ENCODE assay signal across 27 cellular contexts in the genomic region with DNA sequence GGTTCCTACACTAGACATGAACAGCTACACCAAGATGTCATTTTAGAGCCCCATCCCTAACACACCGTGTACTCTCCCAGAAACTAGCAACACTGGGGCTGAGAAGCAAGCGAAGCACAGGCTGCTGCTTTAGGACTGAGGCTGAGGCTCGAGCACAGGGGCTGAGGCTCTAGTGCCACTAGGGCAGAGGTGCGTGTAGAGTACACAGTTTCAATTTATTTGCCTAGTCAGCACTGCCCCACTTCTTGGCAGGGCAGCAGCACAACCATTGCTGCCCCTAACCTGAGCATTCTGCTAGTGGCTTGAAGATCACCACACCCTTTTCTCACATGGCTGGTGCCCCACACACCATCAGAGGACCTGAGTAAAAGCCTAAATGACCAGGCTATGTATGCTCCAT.
DNase-seq lines count a peak whose midpoint lies in the region; ATAC-seq, FAIRE-seq and TF ChIP-seq lines count a peak whose summit lies in the region.
"Had no signal": no experiment of that assay in that cellular context is flagged by ENCODE, and none has a peak within 500 bp of the region (broad histone marks: within the 10 kb centered on the region; RNA-seq: fewer than 3 reads in every experiment).

No MANE protein-coding gene starts in this region.

- no peak overlapping the region for H3K4me2 ChIP-seq in HepG2 (ENCODE audit: low read depth, low read length)
- H3K4me2 ChIP-seq: BLaER1 had no signal

- TF ChIP-seq RAD21 in HepG2 (CRISPR knock-in tag; IDR thresholded peaks at IDR 0.05) = no peak

- TF ChIP-seq EP300 in HepG2 (IDR thresholded peaks at IDR 0.05; ENCODE audit: low read depth in 2 of 2, low read length in 2 of 2) (no peak), HepG2 (CRISPR knock-in tag; IDR thresholded peaks at IDR 0.05; ENCODE audit: borderline replicate concordance) (no peak)

- H3K9me3 ChIP-seq in HepG2 (ENCODE audit: low read length) (peaks cover 81% of the 10 kb centered on the region), right lobe of liver (no peaks in the 10 kb centered on the region), kidney (ENCODE audit: control insufficient read depth in 1 of 2, low read length in 2 of 2) (peaks cover 0 to 2% of the 10 kb centered on the region in 2 donors), aorta (ENCODE audit: control insufficient read depth, low read length) (no peaks in the 10 kb centered on the region)
- H3K9me3 ChIP-seq: BE2C had no signal

- TF ChIP-seq CTCF in HepG2 (CRISPR knock-in tag; IDR thresholded peaks at IDR 0.05) = no peak
- TF ChIP-seq CTCF in right lobe of liver (IDR thresholded peaks at IDR 0.05) = no peak
- no peak for TF ChIP-seq CTCF in kidney (IDR thresholded peaks at IDR 0.05; ENCODE audit: borderline replicate concordance, extremely low read depth, insufficient read depth)

- H3K27ac ChIP-seq in HepG2 (ENCODE audit: extremely low read length, insufficient read depth, low read length) (no peak overlapping the region), right lobe of liver (no peak overlapping the region), kidney (ENCODE audit: low read depth in 2 of 2, low read length in 2 of 2) (no peak overlapping the region), aorta (ENCODE audit: low read depth in 1 of 2, low read length in 2 of 2) (no peak overlapping the region)
- H3K27ac ChIP-seq: 22Rv1, BLaER1 had no signal

- no peaks in the 10 kb centered on the region for H4K20me1 ChIP-seq in HepG2 (ENCODE audit: insufficient read depth, low read length)
- H4K20me1 ChIP-seq: BLaER1 had no signal

- H3K4me1 ChIP-seq in HepG2 (ENCODE audit: insufficient read depth, low read length) (no peaks in the 10 kb centered on the region), right lobe of liver (no peaks in the 10 kb centered on the region), kidney (ENCODE audit: control insufficient read depth in 1 of 2, insufficient read depth in 1 of 2, low read depth in 1 of 2, low read length in 2 of 2) (no peaks in the 10 kb centered on the region), aorta (ENCODE audit: control insufficient read depth in 1 of 2, insufficient read depth in 2 of 2, low read length in 2 of 2) (no peaks in the 10 kb centered on the region)
- H3K4me1 ChIP-seq: BE2C, BLaER1 had no signal

- DNase-seq in HepG2 (ENCODE audit: low spot score) (no peak), right lobe of liver (no peak), RPMI8226 (peak; percentile 4), kidney (peak; percentile 17), aorta (no peak), NCI-H526 treated with DMSO at 0.1 percent for 48 hours (lab: John Stamatoyannopoulos, UW) (no peak)
- DNase-seq in NK-92 treated with Interleukin-12 subunit alpha and Interleukin-12 subunit beta, amount 100 ng/mL, for 24 hours (lab: John Stamatoyannopoulos, UW) = no peak
- DNase-seq: ACHN; BE2C; C1 segment of cervical spinal cord; CD4-positive, alpha-beta memory T cell; CD4-positive, CD25-positive, alpha-beta regulatory T cell; CD8-positive, alpha-beta memory T cell; COR-L47; DMS 273 treated with DMSO at 0.1 percent for 48 hours; DMS153; DMS53; DMS79; DND-41; EL; GDM1 had no signal

- H3K9ac ChIP-seq in HepG2 (ENCODE audit: insufficient read depth, low read depth, low read length) (no peak overlapping the region), kidney (ENCODE audit: low read length in 2 of 2) (no peak overlapping the region)
- H3K9ac ChIP-seq: BLaER1 had no signal

- TF ChIP-seq POLR2A in HepG2 (IDR thresholded peaks at IDR 0.05; ENCODE audit: insufficient read depth in 1 of 2, low read depth in 2 of 2, low read length in 2 of 2) (no peak), right lobe of liver (IDR thresholded peaks at IDR 0.05) (no peak)

- in situ Hi-C loops in HepG2 (cut with HindIII; ENCODE audit: extremely low pct_ligation_motif_present, low pct_unique_long_range_greater_than_20kb) = no loop called here

- H2AFZ ChIP-seq in HepG2 (ENCODE audit: low read length) = no peak overlapping the region

- H3K27me3 ChIP-seq in HepG2 (ENCODE audit: control insufficient read depth in 1 of 2, insufficient read depth in 2 of 2, low read length in 2 of 2) (no peaks in the 10 kb centered on the region), right lobe of liver (no peaks in the 10 kb centered on the region), aorta (ENCODE audit: control insufficient read depth in 1 of 2, insufficient read depth in 2 of 2, low read length in 1 of 2) (no peaks in the 10 kb centered on the region)
- H3K27me3 ChIP-seq: BE2C, BLaER1 had no signal

- no peaks in the 10 kb centered on the region for H3K79me2 ChIP-seq in HepG2 (ENCODE audit: insufficient read depth, low read length)

- BruUV-seq in HepG2 (replicated peaks; lab: Mats Ljungman, UMichigan) = no TSS peak

- CTCF ChIA-PET in HepG2 (lab: Yijun Ruan, JAX; ENCODE audit: low intra/inter-chr PET ratio, low total read pairs) = no interaction called here

- no peak for FAIRE-seq in HepG2 (lab: Jason Lieb, UNC)
- no peak for FAIRE-seq in kidney (lab: Jason Lieb, UNC)
- FAIRE-seq: GM12878, GM12892, GM18507 had no signal

- H3K36me3 ChIP-seq in HepG2 (replicated peaks in 1 of 2; ENCODE audit: control insufficient read depth in 1 of 2, insufficient read depth in 2 of 2, low read length in 2 of 2) (no peaks in the 10 kb centered on the region), right lobe of liver (no peaks in the 10 kb centered on the region), kidney (ENCODE audit: control insufficient read depth in 1 of 2, insufficient read depth in 2 of 2, low read length in 2 of 2) (no peaks in the 10 kb centered on the region), aorta (ENCODE audit: control insufficient read depth in 1 of 2, insufficient read depth in 2 of 2, low read length in 1 of 2) (no peaks in the 10 kb centered on the region)
- H3K36me3 ChIP-seq: BE2C, BLaER1 had no signal

- 0% methylated on average over 3 of the region's 4 CpGs for WGBS in HepG2 (ENCODE audit: low lambda C conversion rate)
- WGBS in right lobe of liver (ENCODE audit: insufficient coverage, low coverage, low lambda C conversion rate, missing lambda C conversion rate) = no CpG with 5 or more reads among the region's 4 CpGs
- WGBS in aorta, 2 donors = 63 to 64% methylated on average over 4 of the region's 4 CpGs

- POLR2A ChIA-PET in HepG2 (lab: Yijun Ruan, JAX) = no interaction called here

- intact Hi-C loops in HepG2 (cut with micrococcal nuclease; ENCODE audit: unreplicated experiment) = no loop called here
- intact Hi-C loops in right lobe of liver (cut with DNase I) = no loop called here
- intact Hi-C loops in kidney (cut with DNase I) = no loop called here
- intact Hi-C loops in aorta (cut with DNase I) = no loop called here

- H3K4me3 ChIP-seq in HepG2 (replicated peaks in 1 of 3; ENCODE audit: insufficient read depth in 1 of 3, low read depth in 2 of 3, low read length in 3 of 3) (no peak overlapping the region), right lobe of liver (no peak overlapping the region), kidney (ENCODE audit: low read length in 2 of 2) (no peak overlapping the region), aorta (ENCODE audit: low read length in 2 of 2) (no peak overlapping the region)
- H3K4me3 ChIP-seq: BLaER1, GM12878 had no signal

- no peak for ATAC-seq in HepG2
- no peak for ATAC-seq in right lobe of liver
- peak; percentile 41 for ATAC-seq in aorta (ENCODE audit: low FRiP score)
- ATAC-seq in GM21526 (IDR thresholded peaks at IDR 0.05; ENCODE audit: low FRiP score, unreplicated experiment) = no peak
- ATAC-seq: GM12878 had no signal

TF ChIP-seq in HepG2, 621 proteins besides CTCF, POLR2A, EP300 and RAD21 (continues in another document):
- TF ChIP-seq, protein P1, sequence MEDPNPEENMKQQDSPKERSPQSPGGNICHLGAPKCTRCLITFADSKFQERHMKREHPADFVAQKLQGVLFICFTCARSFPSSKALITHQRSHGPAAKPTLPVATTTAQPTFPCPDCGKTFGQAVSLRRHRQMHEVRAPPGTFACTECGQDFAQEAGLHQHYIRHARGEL (CRISPR knock-in tag; IDR thresholded peaks at IDR 0.05) = no peak
- TF ChIP-seq ZNF558 (CRISPR knock-in tag; IDR thresholded peaks at IDR 0.05; ENCODE audit: borderline replicate concordance) (no peak), MAFF (IDR thresholded peaks at IDR 0.05; ENCODE audit: low read depth, low read length) (peak; percentile 67; the same call in 1 of the 2 replicates), ASH2L (IDR thresholded peaks at IDR 0.05; ENCODE audit: insufficient read length, low read depth, low read length) (no peak), RFX5 (IDR thresholded peaks at IDR 0.05; ENCODE audit: low read depth, low read length) (no peak), KDM5B (CRISPR knock-in tag; IDR thresholded peaks at IDR 0.05; ENCODE audit: borderline replicate concordance) (no peak), MAFK (conservative IDR thresholded peaks at IDR 0.05 in 1 of 2, IDR thresholded peaks at IDR 0.05 in 1 of 2; ENCODE audit: low read length in 2 of 2) (peak; percentile 62 to 82)
- TF ChIP-seq, protein P2, sequence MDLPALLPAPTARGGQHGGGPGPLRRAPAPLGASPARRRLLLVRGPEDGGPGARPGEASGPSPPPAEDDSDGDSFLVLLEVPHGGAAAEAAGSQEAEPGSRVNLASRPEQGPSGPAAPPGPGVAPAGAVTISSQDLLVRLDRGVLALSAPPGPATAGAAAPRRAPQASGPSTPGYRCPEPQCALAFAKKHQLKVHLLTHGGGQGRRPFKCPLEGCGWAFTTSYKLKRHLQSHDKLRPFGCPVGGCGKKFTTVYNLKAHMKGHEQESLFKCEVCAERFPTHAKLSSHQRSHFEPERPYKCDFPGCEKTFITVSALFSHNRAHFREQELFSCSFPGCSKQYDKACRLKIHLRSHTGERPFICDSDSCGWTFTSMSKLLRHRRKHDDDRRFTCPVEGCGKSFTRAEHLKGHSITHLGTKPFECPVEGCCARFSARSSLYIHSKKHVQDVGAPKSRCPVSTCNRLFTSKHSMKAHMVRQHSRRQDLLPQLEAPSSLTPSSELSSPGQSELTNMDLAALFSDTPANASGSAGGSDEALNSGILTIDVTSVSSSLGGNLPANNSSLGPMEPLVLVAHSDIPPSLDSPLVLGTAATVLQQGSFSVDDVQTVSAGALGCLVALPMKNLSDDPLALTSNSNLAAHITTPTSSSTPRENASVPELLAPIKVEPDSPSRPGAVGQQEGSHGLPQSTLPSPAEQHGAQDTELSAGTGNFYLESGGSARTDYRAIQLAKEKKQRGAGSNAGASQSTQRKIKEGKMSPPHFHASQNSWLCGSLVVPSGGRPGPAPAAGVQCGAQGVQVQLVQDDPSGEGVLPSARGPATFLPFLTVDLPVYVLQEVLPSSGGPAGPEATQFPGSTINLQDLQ (CRISPR knock-in tag; IDR thresholded peaks at IDR 0.05) = no peak
- TF ChIP-seq, protein P3, sequence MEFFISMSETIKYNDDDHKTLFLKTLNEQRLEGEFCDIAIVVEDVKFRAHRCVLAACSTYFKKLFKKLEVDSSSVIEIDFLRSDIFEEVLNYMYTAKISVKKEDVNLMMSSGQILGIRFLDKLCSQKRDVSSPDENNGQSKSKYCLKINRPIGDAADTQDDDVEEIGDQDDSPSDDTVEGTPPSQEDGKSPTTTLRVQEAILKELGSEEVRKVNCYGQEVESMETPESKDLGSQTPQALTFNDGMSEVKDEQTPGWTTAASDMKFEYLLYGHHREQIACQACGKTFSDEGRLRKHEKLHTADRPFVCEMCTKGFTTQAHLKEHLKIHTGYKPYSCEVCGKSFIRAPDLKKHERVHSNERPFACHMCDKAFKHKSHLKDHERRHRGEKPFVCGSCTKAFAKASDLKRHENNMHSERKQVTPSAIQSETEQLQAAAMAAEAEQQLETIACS (CRISPR knock-in tag; IDR thresholded peaks at IDR 0.05) = no peak

Comparison
In these comparisons a context has a peak if more than half of its experiments do, and no peak if none do; other contexts are left out.
1. DNase-seq: peak in RPMI8226 (single experiment) and kidney (single experiment); none in HepG2 (single experiment), right lobe of liver (0 of 3), aorta (0 of 2), NCI-H526 treated with DMSO at 0.1 percent for 48 hours (single experiment) and NK-92 treated with Interleukin-12 subunit alpha and Interleukin-12 subunit beta, amount 100 ng/mL, for 24 hours (single experiment).